ENCODE assay signal across 26 cellular contexts in the genomic region with DNA sequence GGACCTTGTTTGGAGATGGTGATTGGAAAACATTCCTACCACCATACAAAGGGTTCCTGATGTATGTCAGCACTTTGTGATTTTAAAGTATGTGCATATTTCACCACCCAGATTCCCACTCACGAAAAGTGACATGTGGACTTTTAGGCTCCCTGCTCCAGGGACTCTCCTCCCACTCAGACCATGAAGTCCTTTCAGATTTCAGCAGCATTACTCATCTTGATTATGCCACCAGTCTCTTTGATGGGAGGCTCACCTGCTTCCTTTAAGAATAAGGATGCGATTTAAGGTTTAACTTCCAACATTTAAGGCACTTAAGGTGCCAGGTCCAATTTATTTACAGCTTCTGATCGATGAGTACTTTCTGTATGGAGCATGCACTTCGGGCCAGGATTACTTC.
"Had no signal": no experiment of that assay in that cellular context is flagged by ENCODE, and none has a peak within 500 bp of the region (broad histone marks: within the 10 kb centered on the region; RNA-seq: fewer than 3 reads in every experiment).

No MANE protein-coding gene starts in this region.

- H3K4me1 ChIP-seq: colonic mucosa had no signal

- H3K27me3 ChIP-seq: brain microvascular endothelial cell, colonic mucosa had no signal

- H3K4me3 ChIP-seq: colonic mucosa had no signal

- H3K27ac ChIP-seq: brain microvascular endothelial cell, colonic mucosa, WERI-Rb-1 had no signal

- ATAC-seq: activated CD4-positive, CD25-positive, alpha-beta regulatory T cell treated with anti-CD3 and anti-CD28 coated beads, Interleukin-2, amount 50 U/mL, for 24 hours; activated CD8-positive, alpha-beta T cell treated with anti-CD3 and anti-CD28 coated beads for 36 hours; activated T-cell treated with anti-CD3 and anti-CD28 coated beads, Interleukin-2, amount 50 U/mL, for 4 hours; activated T-helper 17 cell treated with anti-CD3 and anti-CD28 coated beads, Interleukin-2, amount 50 U/mL, for 72 hours; esophagus mucosa; T-helper 17 cell had no signal

- H3K36me3 ChIP-seq: brain microvascular endothelial cell, colonic mucosa, WERI-Rb-1 had no signal

- H3K9me3 ChIP-seq: colonic mucosa had no signal

- DNase-seq: activated B cell treated with CpG ODN at 0.5 μM for 24 hours; activated CD4-positive, alpha-beta T cell treated with anti-CD3 and anti-CD28 coated beads for 48 hours; activated CD4-positive, alpha-beta T cell treated with anti-CD3 and anti-CD28 coated beads, Interleukin-2, amount 50 U/mL, for 1 hour; activated CD4-positive, alpha-beta T cell treated with anti-CD3 and anti-CD28 coated beads, Interleukin-2, amount 50 U/mL, for 48 hours; activated CD8-positive, alpha-beta memory T cell treated with anti-CD3 and anti-CD28 coated beads for 24 hours; activated CD8-positive, alpha-beta T cell treated with anti-CD3 and anti-CD28 coated beads for 36 hours; activated effector memory CD4-positive, alpha-beta T cell treated with Interleukin-2 at 50 U/mL for 16 hours; activated gamma-delta T cell treated with Interleukin-2 at 50 U/mL for 16 hours; activated naive CD4-positive, alpha-beta T cell treated with anti-CD3 and anti-CD28 coated beads, Interleukin-2, amount 50 U/mL, for 16 hours; activated naive CD4-positive, alpha-beta T cell treated with Interleukin-2 at 50 U/mL for 16 hours; activated T-cell treated with anti-CD3 and anti-CD28 coated beads, Interleukin-2, amount 50 U/mL, for 4 hours; amniotic stem cell; anterior cingulate cortex; brain microvascular endothelial cell; central memory CD4-positive, alpha-beta T cell; cerebellar nuclear complex; colonic mucosa; effector CD8-positive, alpha-beta T cell; foreskin fibroblast; T-helper 1 cell; T-helper 17 cell; T1000; WERI-Rb-1 had no signal
